20 cellular contexts compared by ENCODE assay signal in genomic region chr7:66452165-66452564, GRCh38.
A peak's percentile ranks its signal among the peaks of the same experiment; 100 is the strongest.
DNase-seq lines count a peak whose midpoint lies in the region; ATAC-seq and TF ChIP-seq lines count a peak whose summit lies in the region.
"Had no signal": no experiment of that assay in that cellular context is flagged by ENCODE, and none has a peak within 500 bp of the region (broad histone marks: within the 10 kb centered on the region; RNA-seq: fewer than 3 reads in every experiment).

No MANE protein-coding gene starts in this region.

- H3K9me3 ChIP-seq in MG63, result no peaks in the 10 kb centered on the region
- H3K9me3 ChIP-seq: esophagus muscularis mucosa, left ventricle myocardium inferior had no signal

- DNase-seq in DMS53 (lab: John Stamatoyannopoulos, UW), result peak; percentile 66
- peak; percentile 42 for DNase-seq in MG63
- peak; percentile 51 for DNase-seq in fibroblast of the aortic adventitia (ENCODE audit: low read depth)
- DNase-seq in HPDE6-E6E7 (ENCODE audit: extremely low spot score), result no peak
- DNase-seq: activated CD4-positive, alpha-beta memory T cell treated with anti-CD3 and anti-CD28 coated beads, Interleukin-2, amount 10 ng/mL, durations not matched to agents 7 days and 5 days; activated CD4-positive, CD25-positive, alpha-beta regulatory T cell; activated naive CD4-positive, alpha-beta T cell; amygdala; CD4-positive, alpha-beta T cell; Kasumi-1; left ventricle myocardium inferior; NCI-H1105 treated with DMSO at 0.1 percent for 48 hours; NCI-H82; T-helper 2 cell had no signal

- ATAC-seq in GM21529 (IDR thresholded peaks at IDR 0.05; ENCODE audit: unreplicated experiment), result peak; percentile 20
- no peak for ATAC-seq in HG02840 (IDR thresholded peaks at IDR 0.05; ENCODE audit: low FRiP score, unreplicated experiment)
- no peak for ATAC-seq in GM21528 (IDR thresholded peaks at IDR 0.05; ENCODE audit: low FRiP score, unreplicated experiment)
- ATAC-seq in esophagus mucosa, result no peak
- ATAC-seq: Panc1 had no signal

- no peaks in the 10 kb centered on the region for H3K27me3 ChIP-seq in MG63
- H3K27me3 ChIP-seq: esophagus muscularis mucosa had no signal

- no peaks in the 10 kb centered on the region for H3K36me3 ChIP-seq in MG63

- no peak for TF ChIP-seq CTCF in fibroblast of the aortic adventitia (IDR thresholded peaks at IDR 0.05; ENCODE audit: insufficient read depth, low read length)

- H3K4me3 ChIP-seq in MG63 (no peak overlapping the region), fibroblast of the aortic adventitia (ENCODE audit: low read depth, low read length) (no peak overlapping the region)
- H3K4me3 ChIP-seq: esophagus muscularis mucosa, left ventricle myocardium inferior had no signal
